Comparison of ENCODE assay signal across 13 cellular contexts in the genomic region with DNA sequence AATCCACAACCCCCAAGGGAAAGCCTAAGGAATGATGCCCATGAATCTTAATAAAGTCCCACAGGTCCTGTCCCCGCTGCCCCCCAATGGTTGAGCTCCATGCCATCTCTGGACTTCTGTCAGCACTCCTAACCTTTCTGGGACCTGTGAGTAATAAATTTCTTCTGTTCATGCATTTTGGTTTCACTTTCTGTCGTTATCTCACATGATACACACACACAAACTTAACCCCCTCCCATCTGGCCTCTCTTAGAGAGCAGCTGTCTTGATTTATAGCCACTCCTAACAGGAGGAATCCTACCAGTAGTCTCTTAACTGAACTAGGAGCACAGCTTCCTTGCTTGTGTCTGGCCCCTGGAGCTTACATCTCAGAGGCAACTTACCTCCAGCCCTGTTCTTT.
"Had no signal": no experiment of that assay in that cellular context is flagged by ENCODE, and none has a peak within 500 bp of the region (broad histone marks: within the 10 kb centered on the region; RNA-seq: fewer than 3 reads in every experiment).

No MANE protein-coding gene starts in this region.

- H2AFZ ChIP-seq: hepatocyte, parathyroid adenoma had no signal

- H3K27ac ChIP-seq: cardiac muscle cell, coronary artery, hepatocyte, lower lobe of right lung, parathyroid adenoma, skin epidermis, testis had no signal

- H3K79me2 ChIP-seq: hepatocyte, parathyroid adenoma had no signal

- DNase-seq: activated CD4-positive, alpha-beta T cell treated with anti-CD3 and anti-CD28 coated beads for 48 hours; activated naive CD4-positive, alpha-beta T cell treated with anti-CD3 and anti-CD28 coated beads for 36 hours; effector CD4-positive, alpha-beta T cell; lower lobe of right lung; stimulated activated CD4-positive, alpha-beta T cell treated with anti-CD3 and anti-CD28 coated beads, Interleukin-4, amount 100 ng/mL, for 4 hours; stimulated activated naive CD8-positive, alpha-beta T cell treated with anti-CD3 and anti-CD28 coated beads, Interleukin-15, amount 100 ng/mL, for 72 hours; testis had no signal

- H3K4me2 ChIP-seq: hepatocyte had no signal

- H3K9ac ChIP-seq: parathyroid adenoma had no signal

- H3K9me3 ChIP-seq: testis had no signal

- H3K4me3 ChIP-seq: cardiac muscle cell, coronary artery, hepatocyte, lower lobe of right lung, skin epidermis, testis had no signal

- H3K36me3 ChIP-seq: cardiac muscle cell, lower lobe of right lung had no signal

- H3K4me1 ChIP-seq: lower lobe of right lung, parathyroid adenoma, testis had no signal

- ATAC-seq: lower lobe of right lung; stimulated activated naive CD8-positive, alpha-beta T cell treated with anti-CD3 and anti-CD28 coated beads, Interleukin-15, amount 100 ng/mL, for 72 hours; WTC11 had no signal

- H3K27me3 ChIP-seq: cardiac muscle cell, hepatocyte, testis had no signal
